Comparison of ENCODE assay signal across 1 cellular context in the genomic region with DNA sequence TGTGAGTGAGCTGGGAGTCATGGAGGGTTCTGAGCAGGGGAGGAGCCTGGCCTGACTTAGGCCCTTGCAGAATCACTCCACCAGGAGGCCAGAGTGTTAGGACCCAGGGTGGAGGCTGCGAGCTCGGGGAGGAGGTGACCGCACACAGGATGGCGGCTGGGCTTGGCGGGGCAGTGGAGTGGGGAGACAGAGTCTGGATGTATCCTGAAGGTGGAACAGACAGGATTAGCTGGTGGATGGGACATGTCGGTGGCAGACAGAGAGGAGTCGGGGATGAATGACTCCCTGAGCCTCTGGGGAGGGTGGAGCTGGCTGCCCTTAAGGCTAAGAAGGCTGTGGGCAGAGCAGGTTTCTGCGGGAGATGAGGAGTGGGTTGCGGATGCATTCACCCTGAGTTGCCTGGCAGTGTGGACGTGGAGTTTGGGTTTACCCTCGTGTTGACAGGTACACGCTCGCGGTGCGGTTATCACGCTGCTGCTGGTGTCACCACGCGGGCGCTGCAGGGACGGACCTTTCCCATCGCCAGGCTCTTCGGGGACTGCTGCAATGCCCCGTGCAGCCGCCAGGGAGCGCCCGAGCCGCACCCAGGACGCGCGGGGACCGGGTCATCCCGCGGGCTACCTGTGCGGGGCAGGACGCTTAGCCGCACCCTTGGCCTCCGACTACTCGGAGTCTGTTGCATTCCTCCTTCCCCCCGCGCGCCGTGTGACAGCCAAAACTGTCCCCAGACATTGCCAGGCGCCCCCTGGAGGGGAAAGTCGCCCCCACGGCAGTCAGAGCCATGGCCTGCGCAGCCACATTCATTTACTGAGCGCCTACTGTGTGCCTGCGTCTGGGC.
A peak's percentile ranks its signal among the peaks of the same experiment; 100 is the strongest.
TF ChIP-seq lines count a peak whose summit lies in the region.

No MANE protein-coding gene starts in this region.

TF ChIP-seq in K562, 482 proteins besides CTCF, POLR2A, EP300 and RAD21 (continued from another document and continues in another):
- 0 out of 2 replicates have a peak, but pooled peaks have one; percentile 23 for TF ChIP-seq MEF2A (IDR thresholded peaks at IDR 0.05; ENCODE audit: control insufficient read depth, low read depth, low read length)
- TF ChIP-seq ARID2 (IDR thresholded peaks at IDR 0.05): peak; percentile 97
- no peak for TF ChIP-seq IFI16 (CRISPR knock-in tag; IDR thresholded peaks at IDR 0.05)
- TF ChIP-seq BHLHE40 (IDR thresholded peaks at IDR 0.05; ENCODE audit: low read length): peak; percentile 36
- peak; percentile 73 for TF ChIP-seq CC2D1A (IDR thresholded peaks at IDR 0.05)
- TF ChIP-seq TBP (optimal IDR thresholded peaks at IDR 0.05; ENCODE audit: low read depth, low read length): peak; percentile 11
- TF ChIP-seq POLR2G (IDR thresholded peaks at IDR 0.05; ENCODE audit: low read depth, low read length): peak; percentile 46; the same call in 1 of the 2 replicates
- 0 out of 2 replicates have a peak, but pooled peaks have one; percentile 32 for TF ChIP-seq RUNX1 (IDR thresholded peaks at IDR 0.05; ENCODE audit: low read depth)
- no peak for TF ChIP-seq BCL6 (CRISPR knock-in tag; IDR thresholded peaks at IDR 0.05)
- TF ChIP-seq FOXK2 (conservative IDR thresholded peaks at IDR 0.05 in 1 of 2, IDR thresholded peaks at IDR 0.05 in 1 of 2; ENCODE audit: low read depth in 2 of 2): peak in 1 of 2 experiments; percentile 5; a peak in 1 of 4 replicates
- TF ChIP-seq, protein P1, sequence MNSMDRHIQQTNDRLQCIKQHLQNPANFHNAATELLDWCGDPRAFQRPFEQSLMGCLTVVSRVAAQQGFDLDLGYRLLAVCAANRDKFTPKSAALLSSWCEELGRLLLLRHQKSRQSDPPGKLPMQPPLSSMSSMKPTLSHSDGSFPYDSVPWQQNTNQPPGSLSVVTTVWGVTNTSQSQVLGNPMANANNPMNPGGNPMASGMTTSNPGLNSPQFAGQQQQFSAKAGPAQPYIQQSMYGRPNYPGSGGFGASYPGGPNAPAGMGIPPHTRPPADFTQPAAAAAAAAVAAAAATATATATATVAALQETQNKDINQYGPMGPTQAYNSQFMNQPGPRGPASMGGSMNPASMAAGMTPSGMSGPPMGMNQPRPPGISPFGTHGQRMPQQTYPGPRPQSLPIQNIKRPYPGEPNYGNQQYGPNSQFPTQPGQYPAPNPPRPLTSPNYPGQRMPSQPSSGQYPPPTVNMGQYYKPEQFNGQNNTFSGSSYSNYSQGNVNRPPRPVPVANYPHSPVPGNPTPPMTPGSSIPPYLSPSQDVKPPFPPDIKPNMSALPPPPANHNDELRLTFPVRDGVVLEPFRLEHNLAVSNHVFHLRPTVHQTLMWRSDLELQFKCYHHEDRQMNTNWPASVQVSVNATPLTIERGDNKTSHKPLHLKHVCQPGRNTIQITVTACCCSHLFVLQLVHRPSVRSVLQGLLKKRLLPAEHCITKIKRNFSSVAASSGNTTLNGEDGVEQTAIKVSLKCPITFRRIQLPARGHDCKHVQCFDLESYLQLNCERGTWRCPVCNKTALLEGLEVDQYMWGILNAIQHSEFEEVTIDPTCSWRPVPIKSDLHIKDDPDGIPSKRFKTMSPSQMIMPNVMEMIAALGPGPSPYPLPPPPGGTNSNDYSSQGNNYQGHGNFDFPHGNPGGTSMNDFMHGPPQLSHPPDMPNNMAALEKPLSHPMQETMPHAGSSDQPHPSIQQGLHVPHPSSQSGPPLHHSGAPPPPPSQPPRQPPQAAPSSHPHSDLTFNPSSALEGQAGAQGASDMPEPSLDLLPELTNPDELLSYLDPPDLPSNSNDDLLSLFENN (IDR thresholded peaks at IDR 0.05; ENCODE audit: low read depth in 2 of 2, low read length in 2 of 2): no peak
- TF ChIP-seq, protein P2, sequence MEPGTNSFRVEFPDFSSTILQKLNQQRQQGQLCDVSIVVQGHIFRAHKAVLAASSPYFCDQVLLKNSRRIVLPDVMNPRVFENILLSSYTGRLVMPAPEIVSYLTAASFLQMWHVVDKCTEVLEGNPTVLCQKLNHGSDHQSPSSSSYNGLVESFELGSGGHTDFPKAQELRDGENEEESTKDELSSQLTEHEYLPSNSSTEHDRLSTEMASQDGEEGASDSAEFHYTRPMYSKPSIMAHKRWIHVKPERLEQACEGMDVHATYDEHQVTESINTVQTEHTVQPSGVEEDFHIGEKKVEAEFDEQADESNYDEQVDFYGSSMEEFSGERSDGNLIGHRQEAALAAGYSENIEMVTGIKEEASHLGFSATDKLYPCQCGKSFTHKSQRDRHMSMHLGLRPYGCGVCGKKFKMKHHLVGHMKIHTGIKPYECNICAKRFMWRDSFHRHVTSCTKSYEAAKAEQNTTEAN (CRISPR knock-in tag; IDR thresholded peaks at IDR 0.05): peak; percentile 79; the same call in 1 of the 2 replicates
- no peak for TF ChIP-seq FOXA1 (IDR thresholded peaks at IDR 0.05; ENCODE audit: borderline replicate concordance)
- peak; percentile 76; the same call in 1 of the 2 replicates for TF ChIP-seq CBX1 (IDR thresholded peaks at IDR 0.05; ENCODE audit: low read depth)
- TF ChIP-seq, protein P3, sequence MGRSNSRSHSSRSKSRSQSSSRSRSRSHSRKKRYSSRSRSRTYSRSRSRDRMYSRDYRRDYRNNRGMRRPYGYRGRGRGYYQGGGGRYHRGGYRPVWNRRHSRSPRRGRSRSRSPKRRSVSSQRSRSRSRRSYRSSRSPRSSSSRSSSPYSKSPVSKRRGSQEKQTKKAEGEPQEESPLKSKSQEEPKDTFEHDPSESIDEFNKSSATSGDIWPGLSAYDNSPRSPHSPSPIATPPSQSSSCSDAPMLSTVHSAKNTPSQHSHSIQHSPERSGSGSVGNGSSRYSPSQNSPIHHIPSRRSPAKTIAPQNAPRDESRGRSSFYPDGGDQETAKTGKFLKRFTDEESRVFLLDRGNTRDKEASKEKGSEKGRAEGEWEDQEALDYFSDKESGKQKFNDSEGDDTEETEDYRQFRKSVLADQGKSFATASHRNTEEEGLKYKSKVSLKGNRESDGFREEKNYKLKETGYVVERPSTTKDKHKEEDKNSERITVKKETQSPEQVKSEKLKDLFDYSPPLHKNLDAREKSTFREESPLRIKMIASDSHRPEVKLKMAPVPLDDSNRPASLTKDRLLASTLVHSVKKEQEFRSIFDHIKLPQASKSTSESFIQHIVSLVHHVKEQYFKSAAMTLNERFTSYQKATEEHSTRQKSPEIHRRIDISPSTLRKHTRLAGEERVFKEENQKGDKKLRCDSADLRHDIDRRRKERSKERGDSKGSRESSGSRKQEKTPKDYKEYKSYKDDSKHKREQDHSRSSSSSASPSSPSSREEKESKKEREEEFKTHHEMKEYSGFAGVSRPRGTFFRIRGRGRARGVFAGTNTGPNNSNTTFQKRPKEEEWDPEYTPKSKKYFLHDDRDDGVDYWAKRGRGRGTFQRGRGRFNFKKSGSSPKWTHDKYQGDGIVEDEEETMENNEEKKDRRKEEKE (IDR thresholded peaks at IDR 0.05; ENCODE audit: borderline replicate concordance in 1 of 2, control insufficient read depth in 1 of 2, low read depth in 2 of 2, low read length in 1 of 2): peak in 1 of 2 experiments; percentile 88; a peak in 1 of 4 replicates
- TF ChIP-seq, protein P4, sequence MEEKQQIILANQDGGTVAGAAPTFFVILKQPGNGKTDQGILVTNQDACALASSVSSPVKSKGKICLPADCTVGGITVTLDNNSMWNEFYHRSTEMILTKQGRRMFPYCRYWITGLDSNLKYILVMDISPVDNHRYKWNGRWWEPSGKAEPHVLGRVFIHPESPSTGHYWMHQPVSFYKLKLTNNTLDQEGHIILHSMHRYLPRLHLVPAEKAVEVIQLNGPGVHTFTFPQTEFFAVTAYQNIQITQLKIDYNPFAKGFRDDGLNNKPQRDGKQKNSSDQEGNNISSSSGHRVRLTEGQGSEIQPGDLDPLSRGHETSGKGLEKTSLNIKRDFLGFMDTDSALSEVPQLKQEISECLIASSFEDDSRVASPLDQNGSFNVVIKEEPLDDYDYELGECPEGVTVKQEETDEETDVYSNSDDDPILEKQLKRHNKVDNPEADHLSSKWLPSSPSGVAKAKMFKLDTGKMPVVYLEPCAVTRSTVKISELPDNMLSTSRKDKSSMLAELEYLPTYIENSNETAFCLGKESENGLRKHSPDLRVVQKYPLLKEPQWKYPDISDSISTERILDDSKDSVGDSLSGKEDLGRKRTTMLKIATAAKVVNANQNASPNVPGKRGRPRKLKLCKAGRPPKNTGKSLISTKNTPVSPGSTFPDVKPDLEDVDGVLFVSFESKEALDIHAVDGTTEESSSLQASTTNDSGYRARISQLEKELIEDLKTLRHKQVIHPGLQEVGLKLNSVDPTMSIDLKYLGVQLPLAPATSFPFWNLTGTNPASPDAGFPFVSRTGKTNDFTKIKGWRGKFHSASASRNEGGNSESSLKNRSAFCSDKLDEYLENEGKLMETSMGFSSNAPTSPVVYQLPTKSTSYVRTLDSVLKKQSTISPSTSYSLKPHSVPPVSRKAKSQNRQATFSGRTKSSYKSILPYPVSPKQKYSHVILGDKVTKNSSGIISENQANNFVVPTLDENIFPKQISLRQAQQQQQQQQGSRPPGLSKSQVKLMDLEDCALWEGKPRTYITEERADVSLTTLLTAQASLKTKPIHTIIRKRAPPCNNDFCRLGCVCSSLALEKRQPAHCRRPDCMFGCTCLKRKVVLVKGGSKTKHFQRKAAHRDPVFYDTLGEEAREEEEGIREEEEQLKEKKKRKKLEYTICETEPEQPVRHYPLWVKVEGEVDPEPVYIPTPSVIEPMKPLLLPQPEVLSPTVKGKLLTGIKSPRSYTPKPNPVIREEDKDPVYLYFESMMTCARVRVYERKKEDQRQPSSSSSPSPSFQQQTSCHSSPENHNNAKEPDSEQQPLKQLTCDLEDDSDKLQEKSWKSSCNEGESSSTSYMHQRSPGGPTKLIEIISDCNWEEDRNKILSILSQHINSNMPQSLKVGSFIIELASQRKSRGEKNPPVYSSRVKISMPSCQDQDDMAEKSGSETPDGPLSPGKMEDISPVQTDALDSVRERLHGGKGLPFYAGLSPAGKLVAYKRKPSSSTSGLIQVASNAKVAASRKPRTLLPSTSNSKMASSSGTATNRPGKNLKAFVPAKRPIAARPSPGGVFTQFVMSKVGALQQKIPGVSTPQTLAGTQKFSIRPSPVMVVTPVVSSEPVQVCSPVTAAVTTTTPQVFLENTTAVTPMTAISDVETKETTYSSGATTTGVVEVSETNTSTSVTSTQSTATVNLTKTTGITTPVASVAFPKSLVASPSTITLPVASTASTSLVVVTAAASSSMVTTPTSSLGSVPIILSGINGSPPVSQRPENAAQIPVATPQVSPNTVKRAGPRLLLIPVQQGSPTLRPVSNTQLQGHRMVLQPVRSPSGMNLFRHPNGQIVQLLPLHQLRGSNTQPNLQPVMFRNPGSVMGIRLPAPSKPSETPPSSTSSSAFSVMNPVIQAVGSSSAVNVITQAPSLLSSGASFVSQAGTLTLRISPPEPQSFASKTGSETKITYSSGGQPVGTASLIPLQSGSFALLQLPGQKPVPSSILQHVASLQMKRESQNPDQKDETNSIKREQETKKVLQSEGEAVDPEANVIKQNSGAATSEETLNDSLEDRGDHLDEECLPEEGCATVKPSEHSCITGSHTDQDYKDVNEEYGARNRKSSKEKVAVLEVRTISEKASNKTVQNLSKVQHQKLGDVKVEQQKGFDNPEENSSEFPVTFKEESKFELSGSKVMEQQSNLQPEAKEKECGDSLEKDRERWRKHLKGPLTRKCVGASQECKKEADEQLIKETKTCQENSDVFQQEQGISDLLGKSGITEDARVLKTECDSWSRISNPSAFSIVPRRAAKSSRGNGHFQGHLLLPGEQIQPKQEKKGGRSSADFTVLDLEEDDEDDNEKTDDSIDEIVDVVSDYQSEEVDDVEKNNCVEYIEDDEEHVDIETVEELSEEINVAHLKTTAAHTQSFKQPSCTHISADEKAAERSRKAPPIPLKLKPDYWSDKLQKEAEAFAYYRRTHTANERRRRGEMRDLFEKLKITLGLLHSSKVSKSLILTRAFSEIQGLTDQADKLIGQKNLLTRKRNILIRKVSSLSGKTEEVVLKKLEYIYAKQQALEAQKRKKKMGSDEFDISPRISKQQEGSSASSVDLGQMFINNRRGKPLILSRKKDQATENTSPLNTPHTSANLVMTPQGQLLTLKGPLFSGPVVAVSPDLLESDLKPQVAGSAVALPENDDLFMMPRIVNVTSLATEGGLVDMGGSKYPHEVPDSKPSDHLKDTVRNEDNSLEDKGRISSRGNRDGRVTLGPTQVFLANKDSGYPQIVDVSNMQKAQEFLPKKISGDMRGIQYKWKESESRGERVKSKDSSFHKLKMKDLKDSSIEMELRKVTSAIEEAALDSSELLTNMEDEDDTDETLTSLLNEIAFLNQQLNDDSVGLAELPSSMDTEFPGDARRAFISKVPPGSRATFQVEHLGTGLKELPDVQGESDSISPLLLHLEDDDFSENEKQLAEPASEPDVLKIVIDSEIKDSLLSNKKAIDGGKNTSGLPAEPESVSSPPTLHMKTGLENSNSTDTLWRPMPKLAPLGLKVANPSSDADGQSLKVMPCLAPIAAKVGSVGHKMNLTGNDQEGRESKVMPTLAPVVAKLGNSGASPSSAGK (IDR thresholded peaks at IDR 0.05): peak; percentile 90
- TF ChIP-seq, protein P5, sequence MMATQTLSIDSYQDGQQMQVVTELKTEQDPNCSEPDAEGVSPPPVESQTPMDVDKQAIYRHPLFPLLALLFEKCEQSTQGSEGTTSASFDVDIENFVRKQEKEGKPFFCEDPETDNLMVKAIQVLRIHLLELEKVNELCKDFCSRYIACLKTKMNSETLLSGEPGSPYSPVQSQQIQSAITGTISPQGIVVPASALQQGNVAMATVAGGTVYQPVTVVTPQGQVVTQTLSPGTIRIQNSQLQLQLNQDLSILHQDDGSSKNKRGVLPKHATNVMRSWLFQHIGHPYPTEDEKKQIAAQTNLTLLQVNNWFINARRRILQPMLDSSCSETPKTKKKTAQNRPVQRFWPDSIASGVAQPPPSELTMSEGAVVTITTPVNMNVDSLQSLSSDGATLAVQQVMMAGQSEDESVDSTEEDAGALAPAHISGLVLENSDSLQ (IDR thresholded peaks at IDR 0.05): 0 out of 2 replicates have a peak, but pooled peaks have one; percentile 4
- peak; percentile 75; the same call in 1 of the 2 replicates for TF ChIP-seq MTA3 (IDR thresholded peaks at IDR 0.05; ENCODE audit: borderline replicate concordance)
- TF ChIP-seq, protein P6, sequence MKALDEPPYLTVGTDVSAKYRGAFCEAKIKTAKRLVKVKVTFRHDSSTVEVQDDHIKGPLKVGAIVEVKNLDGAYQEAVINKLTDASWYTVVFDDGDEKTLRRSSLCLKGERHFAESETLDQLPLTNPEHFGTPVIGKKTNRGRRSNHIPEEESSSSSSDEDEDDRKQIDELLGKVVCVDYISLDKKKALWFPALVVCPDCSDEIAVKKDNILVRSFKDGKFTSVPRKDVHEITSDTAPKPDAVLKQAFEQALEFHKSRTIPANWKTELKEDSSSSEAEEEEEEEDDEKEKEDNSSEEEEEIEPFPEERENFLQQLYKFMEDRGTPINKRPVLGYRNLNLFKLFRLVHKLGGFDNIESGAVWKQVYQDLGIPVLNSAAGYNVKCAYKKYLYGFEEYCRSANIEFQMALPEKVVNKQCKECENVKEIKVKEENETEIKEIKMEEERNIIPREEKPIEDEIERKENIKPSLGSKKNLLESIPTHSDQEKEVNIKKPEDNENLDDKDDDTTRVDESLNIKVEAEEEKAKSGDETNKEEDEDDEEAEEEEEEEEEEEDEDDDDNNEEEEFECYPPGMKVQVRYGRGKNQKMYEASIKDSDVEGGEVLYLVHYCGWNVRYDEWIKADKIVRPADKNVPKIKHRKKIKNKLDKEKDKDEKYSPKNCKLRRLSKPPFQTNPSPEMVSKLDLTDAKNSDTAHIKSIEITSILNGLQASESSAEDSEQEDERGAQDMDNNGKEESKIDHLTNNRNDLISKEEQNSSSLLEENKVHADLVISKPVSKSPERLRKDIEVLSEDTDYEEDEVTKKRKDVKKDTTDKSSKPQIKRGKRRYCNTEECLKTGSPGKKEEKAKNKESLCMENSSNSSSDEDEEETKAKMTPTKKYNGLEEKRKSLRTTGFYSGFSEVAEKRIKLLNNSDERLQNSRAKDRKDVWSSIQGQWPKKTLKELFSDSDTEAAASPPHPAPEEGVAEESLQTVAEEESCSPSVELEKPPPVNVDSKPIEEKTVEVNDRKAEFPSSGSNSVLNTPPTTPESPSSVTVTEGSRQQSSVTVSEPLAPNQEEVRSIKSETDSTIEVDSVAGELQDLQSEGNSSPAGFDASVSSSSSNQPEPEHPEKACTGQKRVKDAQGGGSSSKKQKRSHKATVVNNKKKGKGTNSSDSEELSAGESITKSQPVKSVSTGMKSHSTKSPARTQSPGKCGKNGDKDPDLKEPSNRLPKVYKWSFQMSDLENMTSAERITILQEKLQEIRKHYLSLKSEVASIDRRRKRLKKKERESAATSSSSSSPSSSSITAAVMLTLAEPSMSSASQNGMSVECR (CRISPR knock-in tag; IDR thresholded peaks at IDR 0.05): peak; percentile 85; the same call in 1 of the 2 replicates
- peak; percentile 91 for TF ChIP-seq SMAD4 (CRISPR knock-in tag; conservative IDR thresholded peaks at IDR 0.05)
